ENCODE assay signal across 11 cellular contexts in the genomic region with DNA sequence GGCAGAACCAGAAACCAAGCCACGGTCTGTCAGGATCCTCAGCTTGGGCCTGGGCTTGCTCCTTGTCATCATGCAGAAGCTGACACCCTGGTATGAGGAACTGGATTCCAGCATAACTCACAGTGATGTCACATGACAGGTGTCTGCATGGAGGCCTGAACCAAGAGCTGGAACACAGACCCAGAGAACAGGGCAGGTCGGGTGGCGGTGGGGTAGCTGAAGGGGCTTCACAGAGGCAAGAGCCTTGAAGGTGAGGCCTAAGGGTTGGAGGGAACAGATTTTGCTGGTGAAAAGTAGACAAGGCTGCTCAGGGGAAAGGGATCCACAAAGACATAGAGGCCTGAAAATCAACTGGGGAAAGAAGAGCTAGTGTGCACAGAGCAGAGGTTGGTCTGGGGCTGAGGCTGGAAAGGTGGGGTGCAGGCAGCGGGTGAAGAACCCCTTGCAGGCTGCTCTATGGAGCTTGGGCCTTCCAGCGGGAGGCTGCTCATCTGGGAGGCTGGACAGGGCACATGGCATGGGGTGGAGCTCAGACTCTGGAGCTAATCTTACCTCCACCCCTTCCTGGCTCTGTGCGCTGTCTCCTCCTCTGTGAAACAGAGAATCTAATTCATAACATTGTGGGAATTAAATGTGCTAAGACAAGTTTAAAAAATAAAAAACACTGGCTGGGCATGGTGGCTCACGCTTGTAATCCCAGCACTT. TPM values are rescaled to one million over a fixed set of nuclear protein-coding genes. Genes with fewer than 3 reads are reported as not detected.
DNase-seq lines count a peak whose midpoint lies in the region; ATAC-seq and TF ChIP-seq lines count a peak whose summit lies in the region.
"Had no signal": no experiment of that assay in that cellular context is flagged by ENCODE, and none has a peak within 500 bp of the region (broad histone marks: within the 10 kb centered on the region; RNA-seq: fewer than 3 reads in every experiment).

No MANE protein-coding gene starts in this region.

- no peak for TF ChIP-seq EP300 in stomach (IDR thresholded peaks at IDR 0.05)

- H3K27ac Mint-ChIP-seq in activated naive CD4-positive, alpha-beta T cell treated with anti-CD3 and anti-CD28 coated beads for 36 hours = peak overlapping the region; percentile 43
- H3K27ac Mint-ChIP-seq in activated naive CD4-positive, alpha-beta T cell treated with anti-CD3 and anti-CD28 coated beads, Interleukin-2, amount 50 U/mL, for 72 hours = peak overlapping the region in 1 of 2 donors; percentile 12

- H3K4me1 Mint-ChIP-seq in activated naive CD4-positive, alpha-beta T cell treated with anti-CD3 and anti-CD28 coated beads for 36 hours (ENCODE audit: low read depth) = peaks cover 18% of the 10 kb centered on the region

- H3K27me3 Mint-ChIP-seq in activated naive CD4-positive, alpha-beta T cell treated with anti-CD3 and anti-CD28 coated beads for 36 hours (ENCODE audit: low read depth) = no peaks in the 10 kb centered on the region

- no peak for TF ChIP-seq CTCF in stomach (IDR thresholded peaks at IDR 0.05)

- H3K9me3 ChIP-seq in stomach = no peaks in the 10 kb centered on the region
- H3K9me3 ChIP-seq: uterus had no signal

- DNase-seq in activated naive CD4-positive, alpha-beta T cell treated with anti-CD3 and anti-CD28 coated beads for 36 hours = no peak
- no peak for DNase-seq in activated naive CD4-positive, alpha-beta T cell treated with anti-CD3 and anti-CD28 coated beads, Interleukin-2, amount 50 U/mL, for 72 hours (ENCODE audit: low spot score in 2 of 2)
- DNase-seq in UCSD-AML1 (lab: John Stamatoyannopoulos, UW; ENCODE audit: unreplicated experiment) = peak; percentile 38
- no peak for DNase-seq in left lobe of liver (ENCODE audit: low spot score)
- DNase-seq in stomach = no peak
- DNase-seq in NCI-H345 (lab: John Stamatoyannopoulos, UW) = no peak
- no peak for DNase-seq in dermis blood vessel endothelial cell
- DNase-seq: NK-92 treated with Interleukin-12 subunit alpha and Interleukin-12 subunit beta, amount 100 ng/mL, for 24 hours; stimulated activated CD4-positive, alpha-beta T cell treated with anti-CD3 and anti-CD28 coated beads, Interleukin-2, amount 100 ng/mL, for 24 hours; uterus had no signal

- no peak overlapping the region for H3K4me3 Mint-ChIP-seq in activated naive CD4-positive, alpha-beta T cell treated with anti-CD3 and anti-CD28 coated beads for 36 hours

- H3K9me3 Mint-ChIP-seq in activated naive CD4-positive, alpha-beta T cell treated with anti-CD3 and anti-CD28 coated beads for 36 hours = no peaks in the 10 kb centered on the region
- no peaks in the 10 kb centered on the region for H3K9me3 Mint-ChIP-seq in activated naive CD4-positive, alpha-beta T cell treated with anti-CD3 and anti-CD28 coated beads, Interleukin-2, amount 50 U/mL, for 72 hours

- no peaks in the 10 kb centered on the region for H3K36me3 ChIP-seq in stomach
- H3K36me3 ChIP-seq: uterus had no signal

- ATAC-seq in activated naive CD4-positive, alpha-beta T cell treated with anti-CD3 and anti-CD28 coated beads, Interleukin-2, amount 50 U/mL, for 72 hours = no peak
- ATAC-seq in left lobe of liver (peak; percentile 24), GM21367 (IDR thresholded peaks at IDR 0.05; ENCODE audit: unreplicated experiment) (no peak)

- CTCF ChIA-PET in activated naive CD4-positive, alpha-beta T cell treated with anti-CD3 and anti-CD28 coated beads for 36 hours (lab: Charles Lee) = interaction anchor here (0.9 to 12.2 kb wide), 6 partner anchors 50 to 196 kb away, joined by 3 to 374 read pairs (median 8); no protein-coding TSS in a partner anchor

- H3K27me3 ChIP-seq in stomach = no peaks in the 10 kb centered on the region
- H3K27me3 ChIP-seq: uterus had no signal

- WGBS in stomach, 5 donors = 65 to 76% (median 69%) methylated on average over 7 of the region's 7 CpGs

- no peaks in the 10 kb centered on the region for H3K36me3 Mint-ChIP-seq in activated naive CD4-positive, alpha-beta T cell treated with anti-CD3 and anti-CD28 coated beads for 36 hours (ENCODE audit: low read depth)
- H3K36me3 Mint-ChIP-seq in activated naive CD4-positive, alpha-beta T cell treated with anti-CD3 and anti-CD28 coated beads, Interleukin-2, amount 50 U/mL, for 72 hours = no peaks in the 10 kb centered on the region

- intact Hi-C loops in activated naive CD4-positive, alpha-beta T cell treated with anti-CD3 and anti-CD28 coated beads for 36 hours (cut with micrococcal nuclease) = loop anchor here (5.0 kb wide), 1 partner anchor 239 kb away; no protein-coding TSS in a partner anchor
- intact Hi-C loops in stomach (cut with DNase I; ENCODE audit: low total_unique reads) = loop anchor here (5.0 to 10.0 kb wide), 2 partner anchors 56 to 99 kb away; no protein-coding TSS in a partner anchor

- no peak overlapping the region for H3K4me3 ChIP-seq in stomach
- H3K4me3 ChIP-seq: uterus had no signal

- H3K4me1 ChIP-seq in stomach = peaks cover 6 to 44% (median 23%) of the 10 kb centered on the region in 4 donors
- H3K4me1 ChIP-seq: uterus had no signal

- no peak for TF ChIP-seq POLR2A in stomach (IDR thresholded peaks at IDR 0.05)

- H3K27ac ChIP-seq in stomach = peak overlapping the region in 3 of 5 donors; percentile 18 to 37 (median 21)
- H3K27ac ChIP-seq: uterus had no signal

RNA-seq across cellular contexts. Expression of gene RPS3, which starts 18.4 kb away (rescaled TPM):
- total RNA-seq in activated naive CD4-positive, alpha-beta T cell treated with anti-CD3 and anti-CD28 coated beads for 36 hours = 1,000 to 10,000 TPM; 5,069 to 5,116 TPM
- 1,000 to 10,000 TPM; 4,688 to 5,066 TPM for total RNA-seq in activated naive CD4-positive, alpha-beta T cell treated with anti-CD3 and anti-CD28 coated beads, Interleukin-2, amount 50 U/mL, for 72 hours
- 474 TPM for total RNA-seq in left lobe of liver
- 1,000 to 10,000 TPM in 3 of 5 donors, 100 to 1,000 TPM in 2; 607 to 1,681 (median 1,272) TPM for total RNA-seq in stomach
- polyA plus RNA-seq in stomach = 1,000 to 10,000 TPM; 2,719 to 3,770 (median 2,836) TPM
- 2,018 and 2,797 TPM in 2 replicates for total RNA-seq in dermis blood vessel endothelial cell

RNA-seq across cellular contexts. Expression of gene ARRB1, which starts 29.4 kb away (rescaled TPM):
- total RNA-seq in activated naive CD4-positive, alpha-beta T cell treated with anti-CD3 and anti-CD28 coated beads for 36 hours = 10 to 100 TPM; 15.7 to 16.6 TPM
- 10 to 100 TPM; 11.5 to 28.9 TPM for total RNA-seq in activated naive CD4-positive, alpha-beta T cell treated with anti-CD3 and anti-CD28 coated beads, Interleukin-2, amount 50 U/mL, for 72 hours
- 9.3 TPM for total RNA-seq in left lobe of liver
- total RNA-seq in stomach = 100 to 1,000 TPM in 1 of 5 donors, 10 to 100 TPM in 4; 44.3 to 151 (median 76.5) TPM
- polyA plus RNA-seq in stomach = 10 to 100 TPM; 18.0 to 41.2 (median 33.2) TPM
- total RNA-seq in dermis blood vessel endothelial cell = 223 and 280 TPM in 2 replicates

RNA-seq across cellular contexts. Expression of gene KLHL35, which starts 52.1 kb away (rescaled TPM):
- under 1 TPM; 0.14 to 0.17 TPM for total RNA-seq in activated naive CD4-positive, alpha-beta T cell treated with anti-CD3 and anti-CD28 coated beads for 36 hours
- under 1 TPM in 1 of 2 donors, not detected in 1; 0.89 TPM for total RNA-seq in activated naive CD4-positive, alpha-beta T cell treated with anti-CD3 and anti-CD28 coated beads, Interleukin-2, amount 50 U/mL, for 72 hours
- total RNA-seq in left lobe of liver = not detected
- total RNA-seq in stomach = 1 to 10 TPM in 2 of 5 donors, under 1 TPM in 1, not detected in 2; 0.89 to 2.9 (median 1.7) TPM
- 1 to 10 TPM; 1.2 to 1.8 (median 1.8) TPM for polyA plus RNA-seq in stomach
- total RNA-seq in dermis blood vessel endothelial cell = 0.85 and 1.5 TPM in 2 replicates
